13 cellular contexts compared by ENCODE assay signal in genomic region chr7:86629-87028, GRCh38.
"Had no signal": no experiment of that assay in that cellular context is flagged by ENCODE, and none has a peak within 500 bp of the region (broad histone marks: within the 10 kb centered on the region; RNA-seq: fewer than 3 reads in every experiment).

No MANE protein-coding gene starts in this region.

- H3K27ac ChIP-seq: colonic mucosa, gastroesophageal sphincter, neutrophil, right atrium auricular region, vagina had no signal

- H3K9me3 ChIP-seq: colonic mucosa, gastroesophageal sphincter, neutrophil, right atrium auricular region, tibial nerve, vagina had no signal

- H3K4me1 ChIP-seq: colonic mucosa had no signal

- DNase-seq: activated CD8-positive, alpha-beta T cell treated with anti-CD3 and anti-CD28 coated beads for 36 hours; activated naive CD8-positive, alpha-beta T cell treated with anti-CD3 and anti-CD28 coated beads for 36 hours; colonic mucosa; effector CD8-positive, alpha-beta T cell; small intestine; SW 1271; T-helper 9 cell had no signal

- H3K27ac Mint-ChIP-seq: activated CD8-positive, alpha-beta T cell treated with anti-CD3 and anti-CD28 coated beads for 36 hours; activated naive CD8-positive, alpha-beta T cell treated with anti-CD3 and anti-CD28 coated beads for 36 hours; mesothelial cell of epicardium had no signal

- H3K9me3 Mint-ChIP-seq: activated CD8-positive, alpha-beta T cell treated with anti-CD3 and anti-CD28 coated beads for 36 hours; activated naive CD8-positive, alpha-beta T cell treated with anti-CD3 and anti-CD28 coated beads for 36 hours; mesothelial cell of epicardium had no signal

- H3K36me3 Mint-ChIP-seq: activated naive CD8-positive, alpha-beta T cell treated with anti-CD3 and anti-CD28 coated beads for 36 hours; mesothelial cell of epicardium had no signal

- H3K4me3 ChIP-seq: colonic mucosa, gastroesophageal sphincter, right atrium auricular region, tibial nerve, vagina had no signal

- H3K4me3 Mint-ChIP-seq: activated CD8-positive, alpha-beta T cell treated with anti-CD3 and anti-CD28 coated beads for 36 hours; activated naive CD8-positive, alpha-beta T cell treated with anti-CD3 and anti-CD28 coated beads for 36 hours; mesothelial cell of epicardium had no signal

- H3K27me3 ChIP-seq: colonic mucosa, gastroesophageal sphincter, neutrophil, right atrium auricular region, tibial nerve, vagina had no signal

- H3K36me3 ChIP-seq: colonic mucosa, gastroesophageal sphincter, neutrophil, right atrium auricular region, tibial nerve, vagina had no signal

- ATAC-seq: activated CD8-positive, alpha-beta T cell treated with anti-CD3 and anti-CD28 coated beads for 36 hours; gastroesophageal sphincter had no signal
